Comparison of ENCODE assay signal across 9 cellular contexts in the genomic region with DNA sequence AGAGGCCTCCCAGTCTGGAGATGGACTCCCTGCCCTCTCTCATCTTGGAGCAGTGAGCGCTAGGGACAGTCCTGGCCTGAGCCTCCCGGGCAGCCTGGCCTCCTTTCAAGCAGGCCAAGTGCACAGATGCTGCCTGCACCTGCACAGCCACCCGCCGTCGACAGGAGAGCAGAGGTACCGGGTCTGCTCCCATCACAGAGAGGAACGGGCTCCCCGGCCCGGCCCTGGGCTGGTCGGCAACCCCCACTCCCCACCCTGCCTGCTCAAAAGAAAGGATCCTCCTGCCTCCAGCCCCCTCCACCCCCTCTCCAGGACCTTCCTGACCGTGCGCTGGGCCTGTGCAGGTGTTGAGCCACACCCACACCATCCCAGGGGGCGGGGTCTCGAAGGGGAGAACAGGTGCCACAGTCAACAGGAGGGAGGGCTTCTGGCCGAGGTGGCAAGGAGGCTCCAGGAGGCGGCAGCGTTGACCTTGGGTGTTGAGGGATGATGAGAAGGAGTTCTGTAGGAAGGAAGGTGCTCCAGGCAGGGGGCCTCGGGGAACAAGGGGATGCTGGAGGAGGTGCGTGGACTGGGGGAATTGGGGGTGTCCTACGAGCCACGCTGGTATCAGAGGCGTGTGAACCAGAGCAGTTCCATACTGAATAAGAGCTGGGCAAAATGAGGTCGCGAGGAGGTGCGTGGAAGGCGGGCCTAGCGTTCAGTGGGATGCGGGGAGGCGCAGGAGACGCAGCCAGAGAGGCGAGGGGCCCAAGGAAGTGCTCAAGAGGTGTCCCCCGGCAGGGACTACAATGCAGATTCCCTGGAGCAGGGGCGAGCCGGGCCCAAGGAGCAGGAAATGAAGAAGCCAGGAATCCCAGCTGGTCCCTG. TPM values are rescaled to one million over a fixed set of nuclear protein-coding genes. Genes with fewer than 3 reads are reported as not detected.
DNase-seq lines count a peak whose midpoint lies in the region; ATAC-seq and TF ChIP-seq lines count a peak whose summit lies in the region.
"Had no signal": no experiment of that assay in that cellular context is flagged by ENCODE, and none has a peak within 500 bp of the region (broad histone marks: within the 10 kb centered on the region; RNA-seq: fewer than 3 reads in every experiment).

No MANE protein-coding gene starts in this region.

- H3K79me2 ChIP-seq in HCT116 (ENCODE audit: insufficient read depth, low read length), result no peaks in the 10 kb centered on the region

- H3K4me1 ChIP-seq in BE2C (peaks cover 4% of the 10 kb centered on the region), HCT116 (ENCODE audit: control insufficient read depth in 1 of 2, insufficient read depth in 2 of 2, low read length in 2 of 2) (peaks cover 24 to 40% of the 10 kb centered on the region in 2 experiments), right atrium auricular region (peaks cover 0 to 28% of the 10 kb centered on the region in 2 donors), stomach smooth muscle (ENCODE audit: control insufficient read depth, insufficient read depth, low read length) (peaks cover 19% of the 10 kb centered on the region), gastroesophageal sphincter (peaks cover 0 to 34% (median 21%) of the 10 kb centered on the region in 3 donors)

- peak overlapping the region; percentile 39 for H3K9ac ChIP-seq in HCT116 (ENCODE audit: low read length)
- no peak overlapping the region for H3K9ac ChIP-seq in SK-N-MC (ENCODE audit: insufficient read length)
- no peak overlapping the region for H3K9ac ChIP-seq in stomach smooth muscle (ENCODE audit: low read length in 2 of 2)

- TF ChIP-seq POLR2A in HCT116 (IDR thresholded peaks at IDR 0.05; ENCODE audit: borderline replicate concordance, extremely low read depth, insufficient read depth, insufficient read length) (no peak), gastroesophageal sphincter (IDR thresholded peaks at IDR 0.05) (no peak)

- no peak for TF ChIP-seq CTCF in BE2C (IDR thresholded peaks at IDR 0.05; ENCODE audit: low read depth, low read length)
- peak in 2 of 3 experiments; percentile 39 to 42; a peak in 4 of 6 replicates for TF ChIP-seq CTCF in HCT116 (IDR thresholded peaks at IDR 0.05 in 2 of 3, conservative IDR thresholded peaks at IDR 0.05 in 1 of 3; ENCODE audit: borderline replicate concordance in 1 of 3, insufficient read depth in 1 of 3, low read depth in 2 of 3, low read length in 2 of 3)
- TF ChIP-seq CTCF in right atrium auricular region (IDR thresholded peaks at IDR 0.05), result no peak
- no peak for TF ChIP-seq CTCF in gastroesophageal sphincter (IDR thresholded peaks at IDR 0.05)

- no peak for TF ChIP-seq EP300 in gastroesophageal sphincter (IDR thresholded peaks at IDR 0.05)

- H3K27ac ChIP-seq in HCT116 (ENCODE audit: low read depth, low read length), result peak overlapping the region; percentile 41; the same call in 1 of the 2 replicates
- no peak overlapping the region for H3K27ac ChIP-seq in SK-N-MC
- H3K27ac ChIP-seq in right atrium auricular region, result no peak overlapping the region
- no peak overlapping the region for H3K27ac ChIP-seq in stomach smooth muscle (ENCODE audit: low read length)
- H3K27ac ChIP-seq in gastroesophageal sphincter, result no peak overlapping the region

- H3K36me3 ChIP-seq in BE2C (no peaks in the 10 kb centered on the region), HCT116 (ENCODE audit: control insufficient read depth in 1 of 2, insufficient read depth in 2 of 2, low read length in 2 of 2) (no peaks in the 10 kb centered on the region), SK-N-MC (ENCODE audit: insufficient read depth, low read length) (no peaks in the 10 kb centered on the region), right atrium auricular region (no peaks in the 10 kb centered on the region), stomach smooth muscle (ENCODE audit: control insufficient read depth in 2 of 2, insufficient read depth in 2 of 2, low read length in 2 of 2) (no peaks in the 10 kb centered on the region), gastroesophageal sphincter (no peaks in the 10 kb centered on the region)

- ATAC-seq in HCT116, result peak; percentile 53
- no peak for ATAC-seq in GM18870 (IDR thresholded peaks at IDR 0.05; ENCODE audit: unreplicated experiment)
- ATAC-seq in gastroesophageal sphincter, result no peak
- no peak for ATAC-seq in GM21786 (IDR thresholded peaks at IDR 0.05; ENCODE audit: unreplicated experiment)

- H3K27me3 ChIP-seq in BE2C (peaks cover 37% of the 10 kb centered on the region), HCT116 (ENCODE audit: insufficient read depth, low read length) (no peaks in the 10 kb centered on the region), right atrium auricular region (peaks cover 0 to 3% of the 10 kb centered on the region in 2 donors), stomach smooth muscle (ENCODE audit: control insufficient read depth in 1 of 2, insufficient read depth in 2 of 2, low read length in 2 of 2) (peaks cover 45 to 55% of the 10 kb centered on the region in 2 donors), gastroesophageal sphincter (peaks cover 87% of the 10 kb centered on the region)

- DNase-seq in BE2C, result no peak
- peak; percentile 57 for DNase-seq in HCT116 (ENCODE audit: low read depth, low spot score)
- no peak for DNase-seq in SK-N-MC (ENCODE audit: low read depth, low spot score)
- no peak for DNase-seq in right atrium auricular region (ENCODE audit: low spot score)

- H3K9me3 ChIP-seq in BE2C (no peaks in the 10 kb centered on the region), HCT116 (ENCODE audit: control insufficient read depth in 1 of 2, insufficient read depth in 1 of 2, low read depth in 1 of 2, low read length in 2 of 2) (no peaks in the 10 kb centered on the region), SK-N-MC (ENCODE audit: low read depth, low read length) (no peaks in the 10 kb centered on the region), right atrium auricular region (no peaks in the 10 kb centered on the region), stomach smooth muscle (ENCODE audit: control insufficient read depth in 2 of 2, low read length in 2 of 2) (no peaks in the 10 kb centered on the region), gastroesophageal sphincter (no peaks in the 10 kb centered on the region)

- TF ChIP-seq RAD21 in HCT116 (IDR thresholded peaks at IDR 0.05; ENCODE audit: low read depth), result no peak

- H3K4me3 ChIP-seq in BE2C (ENCODE audit: low read depth, low read length) (peak overlapping the region; percentile 24), HCT116 (replicated peaks in 1 of 2; ENCODE audit: low read depth in 1 of 2, low read length in 2 of 2) (peak overlapping the region; percentile 30 to 38), SK-N-MC (peak overlapping the region; percentile 30; the same call in 1 of the 2 replicates), right atrium auricular region (peak overlapping the region; percentile 28 to 43), stomach smooth muscle (ENCODE audit: low read length in 2 of 2) (peak overlapping the region; percentile 8 to 44), gastroesophageal sphincter (peak overlapping the region in 1 of 2 donors; percentile 43)

- WGBS in gastroesophageal sphincter (ENCODE audit: low coverage in 1 of 2), 2 donors, result 0 to 10% methylated on average over 6 to 11 of the region's 34 CpGs

- RAD21 ChIA-PET in HCT116 (lab: Charles Lee; ENCODE audit: low non-redundant PET in 1 of 2, low total read pairs in 2 of 2, uncharacterized antibody in 2 of 2, unreplicated experiment in 2 of 2), result interaction anchor here (0.7 to 1.0 kb wide), 5 partner anchors 22 to 358 kb away, joined by 3 to 5 read pairs (median 5); no protein-coding TSS in a partner anchor

- POLR2A ChIA-PET in HCT116 (lab: Charles Lee), result interaction anchor here (0.7 to 1.4 kb wide), 8 partner anchors 15 to 359 kb away, joined by 3 to 12 read pairs (median 4); partner anchors contain the start of genes APRT and ZNF778

- no TSS peak for BruUV-seq in HCT116 (replicated peaks; lab: Mats Ljungman, UMichigan)

- CTCF ChIA-PET in HCT116 (lab: Charles Lee), result interaction anchor here (0.8 to 1.6 kb wide), 11 partner anchors 17 to 433 kb away, joined by 3 to 11 read pairs (median 4); partner anchors contain the start of genes PIEZO1 and SLC22A31

- no peaks in the 10 kb centered on the region for H4K20me1 ChIP-seq in HCT116 (ENCODE audit: insufficient read depth)

- peak overlapping the region; percentile 73 for H2AFZ ChIP-seq in HCT116 (ENCODE audit: low read depth, low read length, poor library complexity, severe bottlenecking)

- no peaks in the 10 kb centered on the region for H3K9me2 ChIP-seq in HCT116 (ENCODE audit: insufficient read depth)

- H3K4me2 ChIP-seq in HCT116 (ENCODE audit: low read length), result peak overlapping the region; percentile 77

- intact Hi-C loops in HCT116 (cut with micrococcal nuclease), result loop anchor here (1.0 to 2.0 kb wide), 4 partner anchors 22 to 358 kb away; partner anchors contain the start of genes SLC22A31 and ZNF778

TF ChIP-seq in HCT116, 20 proteins besides CTCF, POLR2A, EP300 and RAD21:
- TF ChIP-seq POLR2AphosphoS5 (IDR thresholded peaks at IDR 0.05; ENCODE audit: low read depth, low read length), result peak; percentile 46
- no peak for TF ChIP-seq EZH2 (IDR thresholded peaks at IDR 0.05)

RNA-seq across cellular contexts. Expression of gene CDH15, which starts 1.0 kb away (rescaled TPM):
- polyA plus RNA-seq in BE2C (2012; ENCODE audit: insufficient read depth, insufficient read length, low read depth), result not detected
- 3.8 TPM for total RNA-seq in HCT116 (2021; ENCODE audit: unreplicated experiment)
- polyA plus RNA-seq in HCT116 (2012), result 1.7 and 2.3 TPM in 2 replicates
- total RNA-seq in right atrium auricular region, result not detected
- total RNA-seq in gastroesophageal sphincter, result 1 to 10 TPM in 1 of 4 donors, under 1 TPM in 2, not detected in 1; 0.15 to 1.1 (median 0.27) TPM

RNA-seq across cellular contexts. Expression of gene SLC22A31, which starts 29.8 kb away (rescaled TPM):
- not detected for polyA plus RNA-seq in BE2C (2012; ENCODE audit: insufficient read depth, insufficient read length, low read depth)
- total RNA-seq in HCT116 (2021; ENCODE audit: unreplicated experiment) (53.7 TPM), right atrium auricular region (under 1 TPM in 1 of 2 donors, not detected in 1; 0.75 TPM), gastroesophageal sphincter (not detected)
- 33.6 and 34.3 TPM in 2 replicates for polyA plus RNA-seq in HCT116 (2012)
- total RNA-seq: temporal lobe had no signal

RNA-seq across cellular contexts. Expression of gene ZNF778, which starts 46.9 kb away (rescaled TPM):
- polyA plus RNA-seq in BE2C (2012; ENCODE audit: insufficient read depth, insufficient read length, low read depth), result 9.2 TPM
- total RNA-seq in HCT116 (2021; ENCODE audit: unreplicated experiment), result 19.5 TPM
- polyA plus RNA-seq in HCT116 (2012), result 8.8 and 9.6 TPM in 2 replicates
- total RNA-seq in right atrium auricular region, result 1 to 10 TPM; 5.7 to 8.0 TPM
- 10 to 100 TPM; 11.1 to 28.0 (median 12.4) TPM for total RNA-seq in gastroesophageal sphincter

Comparison
In these comparisons a context has a peak if more than half of its experiments do, and no peak if none do; other contexts are left out.
1. CTCF ChIP-seq: peak in HCT116 (2 of 3); none in BE2C (single experiment), right atrium auricular region (0 of 2) and gastroesophageal sphincter (0 of 4).
2. RNA of gene SLC22A31, which starts 29.8 kb away (total RNA-seq): 53.7 TPM in HCT116 (single experiment); 0.75 TPM in right atrium auricular region and not detected in gastroesophageal sphincter; every median in the first group is over 10 times any median in the second.